In genomic region chr7:127888411-127888810, GRCh38 we compare ENCODE assay signal across 19 cellular contexts.
"Had no signal": no experiment of that assay in that cellular context is flagged by ENCODE, and none has a peak within 500 bp of the region (broad histone marks: within the 10 kb centered on the region; RNA-seq: fewer than 3 reads in every experiment).

No MANE protein-coding gene starts in this region.

- ATAC-seq: activated CD4-positive, alpha-beta T cell treated with anti-CD3 and anti-CD28 coated beads for 36 hours; left lobe of liver had no signal

- H3K27me3 Mint-ChIP-seq: activated CD4-positive, alpha-beta T cell treated with anti-CD3 and anti-CD28 coated beads for 36 hours; activated naive CD8-positive, alpha-beta T cell; dendritic cell treated with granulocyte-macrophage colony-stimulating factor and Interleukin-4, amounts not matched to agents 40 ng/mL and 50 ng/mL, for 4 days; stimulated activated naive CD8-positive, alpha-beta T cell treated with anti-CD3 and anti-CD28 coated beads, Interleukin-15, Interleukin-2, amounts not matched to agents 100 ng/mL and 50 ng/mL, for 24 hours had no signal

- H3K27ac ChIP-seq: uterus had no signal

- DNase-seq: activated CD4-positive, alpha-beta T cell treated with anti-CD3 and anti-CD28 coated beads for 36 hours; activated CD4-positive, alpha-beta T cell treated with anti-CD3 and anti-CD28 coated beads, Interleukin-2, amount 50 U/mL, for 48 hours; amygdala; endodermal cell; foreskin melanocyte; glutamatergic neuron; hippocampal formation; mammary epithelial cell; occipital lobe; posterior cingulate gyrus; retina; stimulated activated CD4-positive, alpha-beta T cell treated with anti-CD3 and anti-CD28 coated beads, Interleukin-2, amount 100 ng/mL, for 24 hours; SW 1271; uterus had no signal

- H3K4me1 ChIP-seq: uterus had no signal

- H3K4me3 ChIP-seq: tibial nerve, uterus had no signal

- H3K4me3 Mint-ChIP-seq: activated CD4-positive, alpha-beta T cell treated with anti-CD3 and anti-CD28 coated beads for 36 hours; activated naive CD8-positive, alpha-beta T cell; dendritic cell treated with granulocyte-macrophage colony-stimulating factor and Interleukin-4, amounts not matched to agents 40 ng/mL and 50 ng/mL, for 4 days; endodermal cell; stimulated activated naive CD8-positive, alpha-beta T cell treated with anti-CD3 and anti-CD28 coated beads, Interleukin-15, Interleukin-2, amounts not matched to agents 100 ng/mL and 50 ng/mL, for 24 hours had no signal

- H3K9me3 Mint-ChIP-seq: dendritic cell treated with granulocyte-macrophage colony-stimulating factor and Interleukin-4, amounts not matched to agents 40 ng/mL and 50 ng/mL, for 4 days; stimulated activated naive CD8-positive, alpha-beta T cell treated with anti-CD3 and anti-CD28 coated beads, Interleukin-15, Interleukin-2, amounts not matched to agents 100 ng/mL and 50 ng/mL, for 24 hours had no signal

- H3K27me3 ChIP-seq: tibial nerve, uterus had no signal

- H3K9me3 ChIP-seq: tibial nerve, uterus had no signal

- H3K27ac Mint-ChIP-seq: activated CD4-positive, alpha-beta T cell treated with anti-CD3 and anti-CD28 coated beads for 36 hours; dendritic cell treated with granulocyte-macrophage colony-stimulating factor and Interleukin-4, amounts not matched to agents 40 ng/mL and 50 ng/mL, for 4 days; endodermal cell; stimulated activated naive CD8-positive, alpha-beta T cell treated with anti-CD3 and anti-CD28 coated beads, Interleukin-15, Interleukin-2, amounts not matched to agents 100 ng/mL and 50 ng/mL, for 24 hours had no signal

- H3K36me3 ChIP-seq: uterus had no signal
